8 cellular contexts compared by ENCODE assay signal in the genomic region with DNA sequence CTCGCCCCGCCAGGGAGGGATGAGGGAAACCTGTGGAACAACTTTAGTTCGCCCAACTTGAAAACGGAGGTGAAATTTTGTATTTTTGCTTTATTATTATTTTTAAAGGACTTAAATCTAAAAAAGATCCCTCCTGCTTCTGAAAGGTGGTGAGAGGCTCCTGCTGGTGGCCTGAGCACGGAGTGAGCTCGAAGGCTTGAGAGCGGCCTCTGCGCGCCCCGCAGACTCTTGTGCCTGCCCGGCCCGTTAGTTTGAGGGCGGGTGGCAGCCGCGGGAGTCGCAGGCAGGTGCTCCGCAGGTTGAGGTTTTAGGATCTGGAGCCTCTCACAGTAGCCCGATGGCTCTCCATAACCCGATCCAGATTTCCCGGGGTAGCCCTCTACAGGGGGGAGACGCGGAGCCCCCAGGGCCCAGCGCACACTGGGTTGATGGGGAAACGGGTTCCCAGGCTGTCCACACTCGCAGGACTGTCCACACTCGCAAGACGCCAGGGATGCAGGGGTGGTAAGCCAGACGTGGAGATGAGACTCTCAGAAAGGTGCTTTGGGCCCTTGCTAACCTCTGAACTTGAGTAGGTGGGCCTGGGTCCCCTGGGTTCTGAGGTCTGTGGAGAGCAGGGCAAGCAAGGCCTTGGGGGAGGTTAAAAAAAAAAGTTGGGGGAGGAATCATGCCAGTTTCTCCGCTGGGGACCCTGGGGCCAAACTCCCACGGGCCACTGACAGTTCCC. TPM values are rescaled to one million over a fixed set of nuclear protein-coding genes. Genes with fewer than 3 reads are reported as not detected.
DNase-seq lines count a peak whose midpoint lies in the region; ATAC-seq and TF ChIP-seq lines count a peak whose summit lies in the region.

No MANE protein-coding gene starts in this region.

- H3K27me3 ChIP-seq in BJ (ENCODE audit: control insufficient read depth, insufficient read depth, low read length) (no peaks in the 10 kb centered on the region), testis (no peaks in the 10 kb centered on the region)

- peak overlapping the region; percentile 98 for H3K4me3 Mint-ChIP-seq in chondrocyte (ENCODE audit: unreplicated experiment)
- peak overlapping the region; percentile 62 for H3K4me3 Mint-ChIP-seq in memory B cell

- no peak for TF ChIP-seq POLR2A in testis (IDR thresholded peaks at IDR 0.05)

- H3K36me3 ChIP-seq in BJ (ENCODE audit: control insufficient read depth, insufficient read depth, low read length) (no peaks in the 10 kb centered on the region), testis (ENCODE audit: low read depth, missing control alignments) (no peaks in the 10 kb centered on the region)

- H3K9me3 ChIP-seq in testis: no peaks in the 10 kb centered on the region

- H3K4me1 Mint-ChIP-seq in chondrocyte (ENCODE audit: low read depth) (peaks cover 57% of the 10 kb centered on the region), memory B cell (peaks cover 31% of the 10 kb centered on the region)

- POLR2A ChIA-PET in BJ (lab: Charles Lee): interaction anchor here (0.6 kb wide), 1 partner anchor 240 kb away, joined by 3 read pairs; no protein-coding TSS in a partner anchor

- intact Hi-C loops in testis (cut with DNase I; ENCODE audit: low total_unique reads): loop anchor here (10.0 kb wide), 1 partner anchor 291 kb away; no protein-coding TSS in a partner anchor

- peaks cover 12% of the 10 kb centered on the region for H3K4me1 ChIP-seq in testis

- H3K27ac ChIP-seq in testis: peak overlapping the region; percentile 68 to 70

- DNase-seq in BJ (ENCODE audit: low read depth): no peak
- DNase-seq in NCI-H526 treated with DMSO at 0.1 percent for 48 hours (lab: John Stamatoyannopoulos, UW): peak; percentile 54
- DNase-seq in chondrocyte (ENCODE audit: low spot score): peak; percentile 84
- peak; percentile 14 to 37 for DNase-seq in memory B cell (ENCODE audit: low spot score in 2 of 2)
- DNase-seq in testis: peak; percentile 18
- no peak for DNase-seq in NCI-H1436 (lab: John Stamatoyannopoulos, UW)
- no peak for DNase-seq in GM19238 (ENCODE audit: insufficient read length, low spot score)

- H3K4me3 ChIP-seq in BJ (ENCODE audit: low read depth, low read length) (peak overlapping the region; percentile 57), testis (peak overlapping the region; percentile 59 to 72)

- TF ChIP-seq CTCF in BJ (IDR thresholded peaks at IDR 0.05; ENCODE audit: insufficient read depth, low read depth, low read length) (no peak), chondrocyte (IDR thresholded peaks at IDR 0.05) (peak; percentile 48), testis (IDR thresholded peaks at IDR 0.05) (no peak)

- 34 to 46% methylated on average over 16 to 30 of the region's 30 CpGs for WGBS in testis, 2 donors

- no peaks in the 10 kb centered on the region for H3K36me3 Mint-ChIP-seq in chondrocyte (ENCODE audit: low read depth)
- no peaks in the 10 kb centered on the region for H3K36me3 Mint-ChIP-seq in memory B cell

- H3K27me3 Mint-ChIP-seq in chondrocyte (ENCODE audit: low read depth) (no peaks in the 10 kb centered on the region), memory B cell (peaks cover 22% of the 10 kb centered on the region)

- ATAC-seq in memory B cell (ENCODE audit: low read depth) (peak; percentile 23), HG03139 (IDR thresholded peaks at IDR 0.05; ENCODE audit: unreplicated experiment) (no peak)

- no peaks in the 10 kb centered on the region for H3K9me3 Mint-ChIP-seq in chondrocyte (ENCODE audit: low read depth)
- H3K9me3 Mint-ChIP-seq in memory B cell: no peaks in the 10 kb centered on the region

- CTCF ChIA-PET in BJ (lab: Yijun Ruan, JAX): interaction anchor here (1.9 kb wide), 1 partner anchor 291 kb away, joined by 6 read pairs; no protein-coding TSS in a partner anchor

- peak overlapping the region; percentile 75 for H3K27ac Mint-ChIP-seq in chondrocyte (ENCODE audit: unreplicated experiment)
- H3K27ac Mint-ChIP-seq in memory B cell: no peak overlapping the region

RNA-seq across cellular contexts. Expression of a gene that starts 46.3 kb away (rescaled TPM):
- polyA plus RNA-seq in BJ (2011; rRNA removed) (7.8 and 9.2 TPM in 2 replicates), testis (ENCODE audit: insufficient read depth, low read depth, low replicate concordance) (35.9 TPM)
- 8.3 and 13.1 TPM in 2 replicates for polyA minus RNA-seq in BJ (2011; rRNA and poly(A)+ RNA removed)
- total RNA-seq in chondrocyte (10.7 to 13.3 TPM (median 12.9 TPM) in 3 replicates), testis (10 to 100 TPM; 29.4 to 30.8 TPM)

Comparison
In these comparisons a context has a peak if more than half of its experiments do, and no peak if none do; other contexts are left out.
1. DNase-seq: peak in NCI-H526 treated with DMSO at 0.1 percent for 48 hours (single experiment), chondrocyte (single experiment), memory B cell (2 of 2) and testis (single experiment); none in BJ (single experiment), NCI-H1436 (single experiment) and GM19238 (single experiment).